In the genomic region with DNA sequence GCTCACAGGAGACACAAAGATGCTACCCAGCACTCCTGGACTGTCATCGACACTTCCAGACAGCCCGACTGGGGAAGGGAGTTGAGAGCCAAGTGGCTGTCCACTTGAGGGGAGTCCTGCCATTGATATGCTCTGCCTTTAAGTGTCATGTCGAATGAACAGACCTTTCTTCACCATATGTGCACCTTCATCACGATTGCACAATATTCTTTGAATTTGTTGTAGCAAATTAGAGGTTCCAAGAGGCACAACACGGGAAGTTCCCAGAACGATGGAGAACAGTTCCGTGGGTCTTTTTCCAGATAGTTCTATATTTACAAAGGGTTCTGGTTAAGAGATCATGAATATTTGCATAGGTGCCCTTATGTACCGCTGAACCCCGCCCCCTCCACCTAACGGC, we compare ENCODE assay signal across 9 cellular contexts. TPM values are rescaled to one million over a fixed set of nuclear protein-coding genes. Genes with fewer than 3 reads are reported as not detected.
"Had no signal": no experiment of that assay in that cellular context is flagged by ENCODE, and none has a peak within 500 bp of the region (broad histone marks: within the 10 kb centered on the region; RNA-seq: fewer than 3 reads in every experiment).

No MANE protein-coding gene starts in this region.

- H3K4me3 Mint-ChIP-seq: GM23338, H9, IgD-negative memory B cell had no signal

- H3K9ac ChIP-seq: KMS-11 had no signal

- H3K4me3 ChIP-seq: GM23338 had no signal

- ATAC-seq: GM23338 had no signal

- H3K9me3 Mint-ChIP-seq: GM23338, H9, IgD-negative memory B cell had no signal

- H3K4me1 Mint-ChIP-seq: IgD-negative memory B cell had no signal

- H3K4me2 ChIP-seq: GM23338, KMS-11 had no signal

- H3K27ac Mint-ChIP-seq: GM23338, H9 had no signal

- H2AFZ ChIP-seq: GM23338 had no signal

- DNase-seq: H9, HCEC 1CT, KBM-7 had no signal

- H3K36me3 Mint-ChIP-seq: IgD-negative memory B cell had no signal

- H3K27ac ChIP-seq: HL-60, KMS-11 had no signal

RNA-seq across cellular contexts. Expression of gene SLC18A2, which starts 16.0 kb away (rescaled TPM):
- total RNA-seq: HT1080 had no signal

RNA-seq across cellular contexts. Expression of gene KCNK18, which starts 59.6 kb away (rescaled TPM):
- total RNA-seq: GM23338, H1, H9, HT1080 had no signal
- polyA plus RNA-seq: GM23338, H1, IgD-negative memory B cell had no signal
